Comparison of ENCODE assay signal across 8 cellular contexts in the genomic region with DNA sequence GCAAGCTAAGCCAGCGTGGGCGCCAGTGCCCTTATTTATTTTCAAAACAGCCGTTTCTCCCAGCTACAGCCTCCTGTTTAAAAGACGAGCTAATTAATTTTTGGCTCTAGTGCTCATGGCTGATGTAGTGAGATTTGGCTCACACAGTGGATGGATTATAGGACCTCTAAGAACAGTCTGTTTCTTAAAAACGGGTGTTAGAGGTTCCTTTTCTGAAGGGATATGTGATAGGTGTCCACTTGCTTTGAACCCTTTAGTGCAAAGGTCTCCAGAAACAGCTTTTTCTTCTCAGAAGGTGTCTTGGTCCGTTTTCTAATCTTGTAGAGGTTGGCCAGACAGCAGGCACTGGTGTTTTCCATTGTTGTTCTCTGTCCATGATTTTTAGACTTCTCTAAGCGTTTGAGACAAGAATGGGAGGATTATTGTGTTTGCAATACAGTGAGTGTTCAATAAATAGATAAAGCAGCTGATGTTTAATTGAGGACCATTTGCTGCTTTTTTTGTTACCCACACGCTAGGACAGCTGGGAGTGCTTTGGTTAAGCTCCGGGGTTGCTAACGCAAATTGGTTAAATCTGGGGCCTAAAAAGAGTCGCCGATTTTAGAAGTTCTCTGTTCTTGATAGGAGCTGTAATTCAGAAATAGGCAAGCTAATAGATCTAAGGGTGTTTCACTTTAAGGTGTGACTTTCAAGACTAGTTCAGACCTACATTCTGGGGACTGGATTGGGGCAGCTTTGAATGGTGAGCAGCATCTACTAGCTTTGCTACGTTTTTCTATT. TPM values are rescaled to one million over a fixed set of nuclear protein-coding genes. Genes with fewer than 3 reads are reported as not detected.
A peak's percentile ranks its signal among the peaks of the same experiment; 100 is the strongest.
DNase-seq lines count a peak whose midpoint lies in the region; ATAC-seq, FAIRE-seq and TF ChIP-seq lines count a peak whose summit lies in the region.

No MANE protein-coding gene starts in this region.

- TF ChIP-seq POLR2A in K562 (conservative IDR thresholded peaks at IDR 0.05) (no peak), right lobe of liver (IDR thresholded peaks at IDR 0.05) (no peak), thyroid gland (IDR thresholded peaks at IDR 0.05) (no peak)

- H3K9me1 ChIP-seq in K562 (ENCODE audit: control insufficient read depth, insufficient read depth, low read length) = no peaks in the 10 kb centered on the region

- peak overlapping the region; percentile 89 to 95 (median 90) for H3K4me3 Mint-ChIP-seq in CD4-positive, CD25-positive, alpha-beta regulatory T cell

- POLR2A ChIA-PET in K562 (lab: Yijun Ruan, JAX) = interaction anchor here (0.5 to 1.8 kb wide), 11 partner anchors 8 to 379 kb away, joined by 3 to 6 read pairs (median 4); a partner anchor contains a TSS

- TF ChIP-seq CTCF in K562 (IDR thresholded peaks at IDR 0.05 in 2 of 3, conservative IDR thresholded peaks at IDR 0.05 in 1 of 3; ENCODE audit: insufficient read depth in 2 of 3, low read depth in 1 of 3, low read length in 3 of 3) = no peak
- no peak for TF ChIP-seq CTCF in right lobe of liver (IDR thresholded peaks at IDR 0.05)
- TF ChIP-seq CTCF in thyroid gland (IDR thresholded peaks at IDR 0.05) = no peak

- no peaks in the 10 kb centered on the region for H4K20me1 ChIP-seq in K562 (replicated peaks; ENCODE audit: control insufficient read depth, insufficient read depth, low read length)

- H3K36me3 ChIP-seq in CD4-positive, CD25-positive, alpha-beta regulatory T cell (ENCODE audit: control insufficient read depth, insufficient read depth, low read length) = peaks cover 1% of the 10 kb centered on the region
- peaks cover 1% of the 10 kb centered on the region for H3K36me3 ChIP-seq in K562 (ENCODE audit: control insufficient read depth, insufficient read depth, low read length)
- no peaks in the 10 kb centered on the region for H3K36me3 ChIP-seq in right lobe of liver
- H3K36me3 ChIP-seq in thyroid gland = no peaks in the 10 kb centered on the region

- no peaks in the 10 kb centered on the region for H3K9me3 Mint-ChIP-seq in CD4-positive, CD25-positive, alpha-beta regulatory T cell

- TF ChIP-seq EP300 in K562 (IDR thresholded peaks at IDR 0.05; ENCODE audit: low read length) = no peak

- H3K4me1 Mint-ChIP-seq in CD4-positive, CD25-positive, alpha-beta regulatory T cell = peaks cover 28 to 55% (median 46%) of the 10 kb centered on the region in 4 donors

- H3K27ac ChIP-seq in CD4-positive, CD25-positive, alpha-beta regulatory T cell (ENCODE audit: insufficient read depth, low read length, poor library complexity, severe bottlenecking) = peak overlapping the region; percentile 97
- peak overlapping the region; percentile 92 for H3K27ac ChIP-seq in K562 (ENCODE audit: extremely low read depth, low read depth, low read length)
- H3K27ac ChIP-seq in right lobe of liver = peak overlapping the region; percentile 98 to 100 (median 99)
- H3K27ac ChIP-seq in thyroid gland = peak overlapping the region; percentile 65 to 96 (median 92)

- no peak for TF ChIP-seq RAD21 in K562 (CRISPR knock-in tag; conservative IDR thresholded peaks at IDR 0.05 in 1 of 2, IDR thresholded peaks at IDR 0.05 in 1 of 2)

- CTCF ChIA-PET in K562 (lab: Yijun Ruan, JAX; ENCODE audit: low intra/inter-chr PET ratio) = no interaction called here

- in situ Hi-C loops in K562 (cut with MboI) = no loop called here

- H2AFZ ChIP-seq in K562 (ENCODE audit: low read depth, low read length) = peak overlapping the region; percentile 77

- peak overlapping the region; percentile 93 for H3K4me2 ChIP-seq in K562 (ENCODE audit: insufficient read depth, low read length)

- peak overlapping the region; percentile 98 to 100 (median 99) for H3K27ac Mint-ChIP-seq in CD4-positive, CD25-positive, alpha-beta regulatory T cell

- WGBS in K562 (ENCODE audit: insufficient coverage, low coverage, missing lambda C conversion rate) = under 1% methylated on average over 13 of the region's 13 CpGs
- WGBS in right lobe of liver (ENCODE audit: insufficient coverage, low coverage, low lambda C conversion rate, missing lambda C conversion rate) = 3% methylated on average over 13 of the region's 13 CpGs
- 27 to 31% methylated on average over 13 of the region's 13 CpGs for WGBS in thyroid gland, 2 donors

- DNase-seq in CD4-positive, CD25-positive, alpha-beta regulatory T cell = peak in 2 of 3 donors; percentile 27 to 64
- peak; percentile 45 for DNase-seq in NCI-H69 (lab: John Stamatoyannopoulos, UW)
- peak in 1 of 4 experiments; percentile 24 for DNase-seq in K562 (ENCODE audit: extremely low read depth in 1 of 4, low spot score in 3 of 4)
- no peak for DNase-seq in right lobe of liver
- DNase-seq in thyroid gland = no peak
- no peak for DNase-seq in stimulated activated CD4-positive, alpha-beta T cell treated with anti-CD3 and anti-CD28 coated beads, Interleukin-4, amount 100 ng/mL, for 4 hours

- intact Hi-C loops in K562 (cut with micrococcal nuclease) = loop anchor here (10.0 kb wide), 1 partner anchor 357 kb away; a partner anchor contains a TSS
- intact Hi-C loops in right lobe of liver (cut with DNase I) = no loop called here
- intact Hi-C loops in thyroid gland (cut with DNase I) = no loop called here

- H3K4me3 ChIP-seq in CD4-positive, CD25-positive, alpha-beta regulatory T cell (ENCODE audit: low read depth, low read length) = peak overlapping the region; percentile 94
- H3K4me3 ChIP-seq in K562 (peak overlapping the region; percentile 86), right lobe of liver (peak overlapping the region; percentile 79 to 95 (median 93)), thyroid gland (replicated peaks in 1 of 3) (peak overlapping the region; percentile 53 to 95 (median 82))

- peaks cover 5% of the 10 kb centered on the region for H3K27me3 Mint-ChIP-seq in CD4-positive, CD25-positive, alpha-beta regulatory T cell

- no peak for ATAC-seq in CD4-positive, CD25-positive, alpha-beta regulatory T cell (ENCODE audit: low read depth in 2 of 2)
- ATAC-seq in GM19438 (IDR thresholded peaks at IDR 0.05; ENCODE audit: low read depth, unreplicated experiment) = peak; percentile 5
- ATAC-seq in K562 = peak; percentile 9; the same call in 2 of the 3 replicates
- ATAC-seq in right lobe of liver = peak in 1 of 4 donors; percentile 7
- ATAC-seq in GM18909 (IDR thresholded peaks at IDR 0.05; ENCODE audit: poor library complexity, unreplicated experiment) = no peak

- peaks cover 33% of the 10 kb centered on the region for H3K79me2 ChIP-seq in K562 (ENCODE audit: control insufficient read depth, insufficient read depth, low read length)

- no peaks in the 10 kb centered on the region for H3K27me3 ChIP-seq in CD4-positive, CD25-positive, alpha-beta regulatory T cell (ENCODE audit: control insufficient read depth, insufficient read depth, low read length)
- no peaks in the 10 kb centered on the region for H3K27me3 ChIP-seq in K562 (ENCODE audit: control insufficient read depth in 2 of 2, insufficient read depth in 2 of 2, low read length in 2 of 2)
- H3K27me3 ChIP-seq in right lobe of liver = no peaks in the 10 kb centered on the region
- no peaks in the 10 kb centered on the region for H3K27me3 ChIP-seq in thyroid gland

- H3K9me3 ChIP-seq in CD4-positive, CD25-positive, alpha-beta regulatory T cell (ENCODE audit: control insufficient read depth in 2 of 2, low read length in 2 of 2) = no peaks in the 10 kb centered on the region
- H3K9me3 ChIP-seq in K562 (replicated peaks; ENCODE audit: control insufficient read depth, insufficient read depth, low read depth, low read length) (0 out of 2 replicates have a peak, but pooled peaks cover 2% of the 10 kb centered on the region), right lobe of liver (no peaks in the 10 kb centered on the region), thyroid gland (no peaks in the 10 kb centered on the region)

- H3K4me1 ChIP-seq in CD4-positive, CD25-positive, alpha-beta regulatory T cell (ENCODE audit: control insufficient read depth, insufficient read depth, low read length, poor library complexity, severe bottlenecking) = peaks cover 34% of the 10 kb centered on the region
- H3K4me1 ChIP-seq in K562 (replicated peaks in 1 of 2; ENCODE audit: control insufficient read depth in 2 of 2, insufficient read depth in 2 of 2, low read length in 2 of 2) (peaks cover 20 to 26% of the 10 kb centered on the region in 2 experiments; a peak in 4 of 5 replicates), right lobe of liver (peaks cover 0 to 11% (median 3%) of the 10 kb centered on the region in 4 donors), thyroid gland (peaks cover 7 to 11% of the 10 kb centered on the region in 2 donors)

- TSS peak; percentile 53 for BruUV-seq in K562 (replicated peaks; lab: Mats Ljungman, UMichigan)

- H3K36me3 Mint-ChIP-seq in CD4-positive, CD25-positive, alpha-beta regulatory T cell = peaks cover 14% of the 10 kb centered on the region

- FAIRE-seq in K562 (lab: Jason Lieb, UNC) = peak; percentile 57

- peak overlapping the region; percentile 91 to 99 for H3K9ac ChIP-seq in K562 (ENCODE audit: insufficient read depth in 1 of 2, low read depth in 2 of 2, low read length in 2 of 2)

RNA-seq across cellular contexts. Expression of a gene that starts 1.0 kb away (rescaled TPM):
- 39.2 TPM for total RNA-seq in CD4-positive, CD25-positive, alpha-beta regulatory T cell
- 10 to 100 TPM; 25.0 to 37.7 (median 30.9) TPM for polyA plus RNA-seq in CD4-positive, CD25-positive, alpha-beta regulatory T cell
- 20.7 and 32.7 TPM in 2 replicates for total RNA-seq in K562 (2011; cell fraction: chromatin; rRNA removed; ENCODE audit: low replicate concordance)
- total RNA-seq in K562 (2011; cell fraction: nucleolus; rRNA removed) = 8.8 and 10.3 TPM in 2 replicates
- 15.6 and 19.1 TPM in 2 replicates for total RNA-seq in K562 (2011; cell fraction: nucleoplasm; rRNA removed)
- total RNA-seq in K562 (2014; rRNA removed) = 5.4 and 8.5 TPM in 2 replicates
- total RNA-seq in K562 (2014; rRNA removed; fragmentation: Illumina TruSeq; extraction: Trizol) = 4.1 and 4.3 TPM in 2 replicates
- total RNA-seq in K562 (2015; rRNA removed; fragmentation: Illumina TruSeq; extraction: Trizol) = 2.4 and 2.6 TPM in 2 replicates
- 12.4 TPM in 2 replicates for total RNA-seq in K562 (2021)
- polyA plus RNA-seq in K562 (2011; rRNA removed) = 6.6 and 7.4 TPM in 2 replicates
- polyA plus RNA-seq in K562 (2011; cell fraction: cytosol; rRNA removed) = 5.9 and 8.6 TPM in 2 replicates
- polyA plus RNA-seq in K562 (2011; cell fraction: nucleus; rRNA removed) = 7.1 and 10.6 TPM in 2 replicates
- polyA plus RNA-seq in K562 (2012) = 5.3 and 7.3 TPM in 2 replicates
- polyA plus RNA-seq in K562 (2014; fragmentation: Illumina TruSeq; extraction: Trizol) = 9.2 and 10.0 TPM in 2 replicates
- under 1 TPM; 0.31 to 0.77 TPM for polyA plus RNA-seq in K562 (2014; fragmentation: Nextera tagmentation; extraction: Ambion mirVana)
- 8.9 and 11.1 TPM in 2 replicates for polyA plus RNA-seq in K562 (2014; rRNA removed)
- polyA minus RNA-seq in K562 (2011; rRNA and poly(A)+ RNA removed) = 9.9 and 10.6 TPM in 2 replicates
- polyA minus RNA-seq in K562 (2011; cell fraction: cytosol; rRNA and poly(A)+ RNA removed) = 11.0 and 11.2 TPM in 2 replicates
- 7.1 and 12.2 TPM in 2 replicates for polyA minus RNA-seq in K562 (2011; cell fraction: nucleus; rRNA and poly(A)+ RNA removed)
- total RNA-seq in right lobe of liver = 10 to 100 TPM in 1 of 6 experiments, 1 to 10 TPM in 5; 6.0 to 11.1 (median 8.0) TPM
- total RNA-seq in thyroid gland = 10 to 100 TPM; 10.3 to 23.7 (median 19.6) TPM

RNA-seq across cellular contexts. Expression of a gene that starts 7.8 kb away (rescaled TPM):
- 0.22 TPM for total RNA-seq in CD4-positive, CD25-positive, alpha-beta regulatory T cell
- polyA plus RNA-seq in CD4-positive, CD25-positive, alpha-beta regulatory T cell = 1 to 10 TPM in 2 of 4 donors, under 1 TPM in 2; 0.43 to 1.3 (median 0.89) TPM
- 3.2 and 5.0 TPM in 2 replicates for total RNA-seq in K562 (2011; cell fraction: chromatin; rRNA removed; ENCODE audit: low replicate concordance)
- 2.4 and 3.5 TPM in 2 replicates for total RNA-seq in K562 (2011; cell fraction: nucleolus; rRNA removed)
- total RNA-seq in K562 (2011; cell fraction: nucleoplasm; rRNA removed) = 4.5 and 6.0 TPM in 2 replicates
- 0.91 and 3.3 TPM in 2 replicates for total RNA-seq in K562 (2014; rRNA removed)
- total RNA-seq in K562 (2014; rRNA removed; fragmentation: Illumina TruSeq; extraction: Trizol) = 3.1 and 4.2 TPM in 2 replicates
- total RNA-seq in K562 (2015; rRNA removed; fragmentation: Illumina TruSeq; extraction: Trizol) = 4.5 and 4.7 TPM in 2 replicates
- 4.9 and 5.7 TPM in 2 replicates for total RNA-seq in K562 (2021)
- 1.1 and 2.7 TPM in 2 replicates for polyA plus RNA-seq in K562 (2011; rRNA removed)
- 1.6 and 2.4 TPM in 2 replicates for polyA plus RNA-seq in K562 (2011; cell fraction: cytosol; rRNA removed)
- polyA plus RNA-seq in K562 (2011; cell fraction: nucleus; rRNA removed) = 0.56 and 0.57 TPM in 2 replicates
- polyA plus RNA-seq in K562 (2012) = 4.5 and 9.5 TPM in 2 replicates
- polyA plus RNA-seq in K562 (2014; fragmentation: Illumina TruSeq; extraction: Trizol) = 6.2 and 8.6 TPM in 2 replicates
- 1 to 10 TPM in 1 of 2 experiments, under 1 TPM in 1; 0.76 to 1.4 TPM for polyA plus RNA-seq in K562 (2014; fragmentation: Nextera tagmentation; extraction: Ambion mirVana)
- 3.4 and 3.9 TPM in 2 replicates for polyA plus RNA-seq in K562 (2014; rRNA removed)
- 1.8 and 2.4 TPM in 2 replicates for polyA minus RNA-seq in K562 (2011; rRNA and poly(A)+ RNA removed)
- polyA minus RNA-seq in K562 (2011; cell fraction: cytosol; rRNA and poly(A)+ RNA removed) = 1.2 and 2.1 TPM in 2 replicates
- polyA minus RNA-seq in K562 (2011; cell fraction: nucleus; rRNA and poly(A)+ RNA removed) = 0.22 and 0.27 TPM in 2 replicates
- 10 to 100 TPM in 1 of 6 experiments, 1 to 10 TPM in 5; 8.1 to 13.8 (median 8.8) TPM for total RNA-seq in right lobe of liver
- total RNA-seq in thyroid gland = 10 to 100 TPM; 15.3 to 59.0 (median 37.5) TPM

Comparison
In these comparisons a context has a peak if more than half of its experiments do, and no peak if none do; other contexts are left out.
1. ATAC-seq: peak in GM19438 (single experiment) and K562 (single experiment); none in CD4-positive, CD25-positive, alpha-beta regulatory T cell (0 of 2) and GM18909 (single experiment).
2. DNase-seq: peak in CD4-positive, CD25-positive, alpha-beta regulatory T cell (2 of 3) and NCI-H69 (single experiment); none in right lobe of liver (0 of 3), thyroid gland (0 of 2) and stimulated activated CD4-positive, alpha-beta T cell treated with anti-CD3 and anti-CD28 coated beads, Interleukin-4, amount 100 ng/mL, for 4 hours (0 of 2).
3. Peak in every context shown above with its lines, with median percentiles within 50 percentile points of each other: H3K27ac ChIP-seq and H3K4me3 ChIP-seq.